In the genomic region with DNA sequence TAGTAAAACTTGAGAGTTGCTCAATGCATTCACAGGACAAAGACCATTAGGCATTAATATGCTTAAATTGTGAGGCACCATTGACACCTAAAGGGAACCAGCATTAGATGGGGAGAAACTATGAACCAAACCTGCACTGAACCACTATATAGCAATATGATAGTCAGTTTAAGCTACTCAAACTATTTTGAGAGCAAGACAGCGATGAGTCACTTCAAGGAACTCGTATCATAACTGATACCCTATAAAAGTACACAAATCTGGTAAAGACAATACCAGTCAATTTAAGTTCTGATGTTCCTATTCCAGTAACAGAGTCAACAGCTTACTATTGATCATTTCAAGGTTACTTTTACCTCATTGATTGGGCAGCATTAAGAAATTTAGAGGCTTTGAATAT, we compare ENCODE assay signal across 25 cellular contexts.
A peak's percentile ranks its signal among the peaks of the same experiment; 100 is the strongest.
DNase-seq lines count a peak whose midpoint lies in the region; ATAC-seq, FAIRE-seq and TF ChIP-seq lines count a peak whose summit lies in the region.
"Had no signal": no experiment of that assay in that cellular context is flagged by ENCODE, and none has a peak within 500 bp of the region (broad histone marks: within the 10 kb centered on the region; RNA-seq: fewer than 3 reads in every experiment).

No MANE protein-coding gene starts in this region.

- intact Hi-C loops in GM12878 (cut with micrococcal nuclease; ENCODE audit: unreplicated experiment), result no loop called here

- SMC1A ChIA-PET in GM12878 (lab: Charles Lee; ENCODE audit: uncharacterized antibody, unreplicated experiment), result interaction anchor here (1.2 to 1.4 kb wide), 2 partner anchors 7 to 10 kb away, joined by 3 to 4 read pairs; no protein-coding TSS in a partner anchor

- TF ChIP-seq CTCF in OCI-LY1 (IDR thresholded peaks at IDR 0.05; ENCODE audit: low read length), result no peak
- no peak for TF ChIP-seq CTCF in GM12878 (IDR thresholded peaks at IDR 0.05 in 2 of 3, conservative IDR thresholded peaks at IDR 0.05 in 1 of 3; ENCODE audit: control insufficient read depth in 2 of 3, extremely low read depth in 1 of 3, insufficient read depth in 1 of 3, low read depth in 3 of 3, low read length in 3 of 3)

- no peak for TF ChIP-seq POLR2A in GM12878 (IDR thresholded peaks at IDR 0.05; ENCODE audit: low read depth, low read length)

- TF ChIP-seq RAD21 in GM12878 (IDR thresholded peaks at IDR 0.05; ENCODE audit: insufficient read depth, low read depth, low read length), result no peak

- H3K9me3 ChIP-seq in OCI-LY1 (ENCODE audit: low read length) (no peaks in the 10 kb centered on the region), GM12878 (replicated peaks; ENCODE audit: control insufficient read depth, insufficient read depth, low read length) (no peaks in the 10 kb centered on the region)
- H3K9me3 ChIP-seq: A549; BE2C; BLaER1 treated with 17β-estradiol and CSF1 and Interleukin-3, amounts not matched to agents 10 nM and 100 nM; HAP-1 had no signal

- H3K79me2 ChIP-seq in OCI-LY1 (ENCODE audit: insufficient read depth, low read length), result no peaks in the 10 kb centered on the region
- no peaks in the 10 kb centered on the region for H3K79me2 ChIP-seq in GM12878 (ENCODE audit: control insufficient read depth, insufficient read depth, low read length)

- H3K27ac ChIP-seq in OCI-LY1 (ENCODE audit: low read depth, low read length, poor library complexity, severe bottlenecking), result no peak overlapping the region
- H3K27ac ChIP-seq in GM12878 (ENCODE audit: control insufficient read depth, insufficient read depth), result no peak overlapping the region
- H3K27ac ChIP-seq: A549; BLaER1 treated with 17β-estradiol and CSF1 and Interleukin-3, amounts not matched to agents 10 nM and 100 nM had no signal

- H3K4me1 ChIP-seq in OCI-LY1 (ENCODE audit: insufficient read depth, low read length, severe bottlenecking) (peaks cover 28% of the 10 kb centered on the region), GM12878 (ENCODE audit: control insufficient read depth, insufficient read depth, low read length) (no peaks in the 10 kb centered on the region)
- H3K4me1 ChIP-seq: A549; BE2C; BLaER1 treated with 17β-estradiol and CSF1 and Interleukin-3, amounts not matched to agents 10 nM and 100 nM had no signal

- CTCF ChIA-PET in GM12878 (lab: Yijun Ruan, JAX), result interaction anchor here (0.5 to 1.2 kb wide), 2 partner anchors 10 to 367 kb away, joined by 3 read pairs; no protein-coding TSS in a partner anchor

- H3K9me2 ChIP-seq in OCI-LY1 (ENCODE audit: low read depth, low read length), result no peaks in the 10 kb centered on the region

- H3K36me3 ChIP-seq in OCI-LY1 (ENCODE audit: insufficient read depth, low read length), result no peaks in the 10 kb centered on the region
- no peaks in the 10 kb centered on the region for H3K36me3 ChIP-seq in GM12878 (ENCODE audit: control insufficient read depth in 2 of 2, insufficient read depth in 2 of 2, low read length in 1 of 2)
- H3K36me3 ChIP-seq: BE2C; BLaER1 treated with 17β-estradiol and CSF1 and Interleukin-3, amounts not matched to agents 10 nM and 100 nM; HAP-1 had no signal

- in situ Hi-C loops in GM12878 (cut with MboI), result no loop called here

- no peaks in the 10 kb centered on the region for H3F3A ChIP-seq in OCI-LY1 (ENCODE audit: insufficient read depth, low read length)

- no peaks in the 10 kb centered on the region for H3K27me3 ChIP-seq in OCI-LY1 (ENCODE audit: insufficient read depth, low read length)
- no peaks in the 10 kb centered on the region for H3K27me3 ChIP-seq in GM12878 (replicated peaks in 1 of 2; ENCODE audit: control insufficient read depth in 2 of 2, insufficient read depth in 2 of 2, low read length in 1 of 2)
- H3K27me3 ChIP-seq: BE2C; BLaER1 treated with 17β-estradiol and CSF1 and Interleukin-3, amounts not matched to agents 10 nM and 100 nM had no signal

- WGBS in GM12878 (ENCODE audit: insufficient coverage, insufficient replicate concordance, low lambda C conversion rate, missing lambda C conversion rate), result 0% methylated on average over 2 of the region's 2 CpGs

- H3K4me2 ChIP-seq in OCI-LY1 (ENCODE audit: low read length) (no peak overlapping the region), GM12878 (ENCODE audit: control insufficient read depth, insufficient read depth) (no peak overlapping the region)
- H3K4me2 ChIP-seq: A549; BLaER1 treated with 17β-estradiol and CSF1 and Interleukin-3, amounts not matched to agents 10 nM and 100 nM had no signal

- DNase-seq in NCI-H82 (lab: John Stamatoyannopoulos, UW) (peak; percentile 13), NCI-H82 treated with DMSO at 0.1 percent for 48 hours (lab: John Stamatoyannopoulos, UW; ENCODE audit: unreplicated experiment) (no peak), GM12878 (ENCODE audit: low read depth, low spot score) (no peak), putamen (ENCODE audit: low spot score) (no peak)
- DNase-seq: 8988T; ACHN; AML-193; BE2C; CD4-positive, alpha-beta T cell; CD8-positive, alpha-beta memory T cell; DMS53; DMS79 treated with DMSO at 0.1 percent for 48 hours; GF-D8; GOT3; HFFc6 had no signal

- no peak for FAIRE-seq in GM12878 (lab: Jason Lieb, UNC)
- FAIRE-seq: A549, GM12892, GM19239, H54 had no signal

- ATAC-seq in HG02885 (IDR thresholded peaks at IDR 0.05; ENCODE audit: poor library complexity, unreplicated experiment) (peak; percentile 44), GM12878 (peak; percentile 40; the same call in 2 of the 3 replicates), HG03025 (IDR thresholded peaks at IDR 0.05; ENCODE audit: low FRiP score, unreplicated experiment) (no peak), HG03521 (IDR thresholded peaks at IDR 0.05; ENCODE audit: unreplicated experiment) (no peak)
- ATAC-seq: A549 had no signal

- H2AFZ ChIP-seq in OCI-LY1 (ENCODE audit: low read length) (peak overlapping the region; percentile 4), GM12878 (ENCODE audit: control insufficient read depth, low read depth, low read length) (no peak overlapping the region)

- H3K9ac ChIP-seq in OCI-LY1 (ENCODE audit: low read length), result no peak overlapping the region
- H3K9ac ChIP-seq in GM12878 (ENCODE audit: control insufficient read depth, insufficient read depth, low read length), result no peak overlapping the region
- H3K9ac ChIP-seq: BLaER1 treated with 17β-estradiol and CSF1 and Interleukin-3, amounts not matched to agents 10 nM and 100 nM had no signal

- POLR2A ChIA-PET in GM12878 (lab: Charles Lee), result interaction anchor here (0.8 kb wide), 1 partner anchor 12 kb away, joined by 6 read pairs; no protein-coding TSS in a partner anchor

- no TSS peak for BruUV-seq in GM12878 (replicated peaks; lab: Mats Ljungman, UMichigan)

- H4K20me1 ChIP-seq in OCI-LY1 (ENCODE audit: insufficient read depth, low read length) (no peaks in the 10 kb centered on the region), GM12878 (ENCODE audit: control insufficient read depth, insufficient read depth) (no peaks in the 10 kb centered on the region)
- H4K20me1 ChIP-seq: BLaER1 treated with 17β-estradiol and CSF1 and Interleukin-3, amounts not matched to agents 10 nM and 100 nM had no signal

- RAD21 ChIA-PET in GM12878 (lab: Charles Lee; ENCODE audit: unreplicated experiment), result no interaction called here

- H3K4me3 ChIP-seq in OCI-LY1 (ENCODE audit: low read depth, low read length, poor library complexity, severe bottlenecking) (no peak overlapping the region), GM12878 (no peak overlapping the region)
- H3K4me3 ChIP-seq: A549; BLaER1 treated with 17β-estradiol and CSF1 and Interleukin-3, amounts not matched to agents 10 nM and 100 nM; HAP-1 had no signal

- no peak for TF ChIP-seq EP300 in GM12878 (IDR thresholded peaks at IDR 0.05; ENCODE audit: borderline replicate concordance in 1 of 2, control insufficient read depth in 1 of 2, low read depth in 2 of 2, low read length in 2 of 2)

TF ChIP-seq in GM12878, 131 proteins besides CTCF, POLR2A, EP300 and RAD21 (continues in another document):
- TF ChIP-seq ZNF217 (IDR thresholded peaks at IDR 0.05), result no peak
- TF ChIP-seq NRF1 (conservative IDR thresholded peaks at IDR 0.05; ENCODE audit: low read depth, low read length), result no peak
- no peak for TF ChIP-seq SMAD5 (IDR thresholded peaks at IDR 0.05; ENCODE audit: low read depth)
- TF ChIP-seq, protein P1, sequence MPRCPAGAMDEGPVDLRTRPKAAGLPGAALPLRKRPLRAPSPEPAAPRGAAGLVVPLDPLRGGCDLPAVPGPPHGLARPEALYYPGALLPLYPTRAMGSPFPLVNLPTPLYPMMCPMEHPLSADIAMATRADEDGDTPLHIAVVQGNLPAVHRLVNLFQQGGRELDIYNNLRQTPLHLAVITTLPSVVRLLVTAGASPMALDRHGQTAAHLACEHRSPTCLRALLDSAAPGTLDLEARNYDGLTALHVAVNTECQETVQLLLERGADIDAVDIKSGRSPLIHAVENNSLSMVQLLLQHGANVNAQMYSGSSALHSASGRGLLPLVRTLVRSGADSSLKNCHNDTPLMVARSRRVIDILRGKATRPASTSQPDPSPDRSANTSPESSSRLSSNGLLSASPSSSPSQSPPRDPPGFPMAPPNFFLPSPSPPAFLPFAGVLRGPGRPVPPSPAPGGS (IDR thresholded peaks at IDR 0.05; ENCODE audit: borderline replicate concordance, insufficient read depth, low read depth, low read length, poor library complexity, severe bottlenecking), result no peak
- TF ChIP-seq CBFB (IDR thresholded peaks at IDR 0.05; ENCODE audit: low read depth), result no peak
- TF ChIP-seq, protein P2, sequence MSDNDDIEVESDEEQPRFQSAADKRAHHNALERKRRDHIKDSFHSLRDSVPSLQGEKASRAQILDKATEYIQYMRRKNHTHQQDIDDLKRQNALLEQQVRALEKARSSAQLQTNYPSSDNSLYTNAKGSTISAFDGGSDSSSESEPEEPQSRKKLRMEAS (IDR thresholded peaks at IDR 0.05; ENCODE audit: low read depth, low read length), result no peak
- TF ChIP-seq MTA3 (IDR thresholded peaks at IDR 0.05; ENCODE audit: borderline replicate concordance, low read length), result no peak
- TF ChIP-seq, protein P3, sequence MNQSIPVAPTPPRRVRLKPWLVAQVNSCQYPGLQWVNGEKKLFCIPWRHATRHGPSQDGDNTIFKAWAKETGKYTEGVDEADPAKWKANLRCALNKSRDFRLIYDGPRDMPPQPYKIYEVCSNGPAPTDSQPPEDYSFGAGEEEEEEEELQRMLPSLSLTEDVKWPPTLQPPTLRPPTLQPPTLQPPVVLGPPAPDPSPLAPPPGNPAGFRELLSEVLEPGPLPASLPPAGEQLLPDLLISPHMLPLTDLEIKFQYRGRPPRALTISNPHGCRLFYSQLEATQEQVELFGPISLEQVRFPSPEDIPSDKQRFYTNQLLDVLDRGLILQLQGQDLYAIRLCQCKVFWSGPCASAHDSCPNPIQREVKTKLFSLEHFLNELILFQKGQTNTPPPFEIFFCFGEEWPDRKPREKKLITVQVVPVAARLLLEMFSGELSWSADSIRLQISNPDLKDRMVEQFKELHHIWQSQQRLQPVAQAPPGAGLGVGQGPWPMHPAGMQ (IDR thresholded peaks at IDR 0.05; ENCODE audit: borderline replicate concordance), result no peak
- TF ChIP-seq SMARCA5 (IDR thresholded peaks at IDR 0.05), result no peak
- TF ChIP-seq SUPT20H (IDR thresholded peaks at IDR 0.05; ENCODE audit: borderline replicate concordance, control insufficient read depth, low read depth, low read length), result no peak

Comparison
In these comparisons a context has a peak if more than half of its experiments do, and no peak if none do; other contexts are left out.
1. ATAC-seq: peak in HG02885 (single experiment) and GM12878 (single experiment); none in HG03025 (single experiment) and HG03521 (single experiment).